Comparison of ENCODE assay signal across 11 cellular contexts in the genomic region with DNA sequence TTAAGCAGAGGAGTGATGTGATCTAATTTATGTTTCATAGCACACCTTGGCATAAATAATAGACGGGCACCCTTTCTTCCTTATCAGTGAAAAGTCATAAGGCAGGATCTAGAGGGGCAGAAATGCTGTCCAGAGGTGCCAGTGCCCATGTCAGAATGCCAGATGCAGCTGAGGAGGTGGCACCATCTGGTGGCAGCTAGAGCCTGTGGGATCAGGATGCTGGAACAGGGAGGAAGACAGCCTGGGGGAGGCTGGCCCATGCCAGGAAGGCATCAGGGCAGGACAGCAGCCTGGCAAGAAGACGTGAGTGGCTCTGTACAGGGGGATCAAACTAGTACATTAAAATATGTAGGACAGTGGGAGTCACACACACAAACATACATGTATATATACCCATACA. TPM values are rescaled to one million over a fixed set of nuclear protein-coding genes. Genes with fewer than 3 reads are reported as not detected.
DNase-seq lines count a peak whose midpoint lies in the region; ATAC-seq, FAIRE-seq and TF ChIP-seq lines count a peak whose summit lies in the region.
"Had no signal": no experiment of that assay in that cellular context is flagged by ENCODE, and none has a peak within 500 bp of the region (broad histone marks: within the 10 kb centered on the region; RNA-seq: fewer than 3 reads in every experiment).

No MANE protein-coding gene starts in this region.

- no peak for ATAC-seq in HG03159 (IDR thresholded peaks at IDR 0.05; ENCODE audit: unreplicated experiment)
- ATAC-seq in HG03439 (IDR thresholded peaks at IDR 0.05; ENCODE audit: unreplicated experiment), result no peak
- ATAC-seq: K562 had no signal

- no peaks in the 10 kb centered on the region for H3K4me1 ChIP-seq in vagina

- H3K27ac ChIP-seq in vagina, result no peak overlapping the region

- TF ChIP-seq POLR2A in H54 (IDR thresholded peaks at IDR 0.05; ENCODE audit: low read depth, low read length) (no peak), vagina (IDR thresholded peaks at IDR 0.05) (no peak)

- H3K27me3 ChIP-seq in vagina, result no peaks in the 10 kb centered on the region

- H3K36me3 ChIP-seq in vagina, result no peaks in the 10 kb centered on the region

- intact Hi-C loops in vagina (cut with DNase I), result loop anchor here (5.0 kb wide), 1 partner anchor 58 kb away; no protein-coding TSS in a partner anchor

- H3K4me3 ChIP-seq in vagina, result no peak overlapping the region
- H3K4me3 ChIP-seq: K562 had no signal

- FAIRE-seq in H54 (lab: Jason Lieb, UNC), result no peak
- FAIRE-seq: colon, K562 had no signal

- no peak for TF ChIP-seq CTCF in vagina (IDR thresholded peaks at IDR 0.05)

- peak; percentile 1 for DNase-seq in COLO668 (lab: John Stamatoyannopoulos, UW; ENCODE audit: unreplicated experiment)
- DNase-seq in H54 (ENCODE audit: insufficient read length, low spot score), result peak; percentile 19
- DNase-seq in SK-MEL-5 (ENCODE audit: low read depth, low spot score), result peak; percentile 51
- peak; percentile 51 for DNase-seq in kidney tubule cell (ENCODE audit: low spot score)
- no peak for DNase-seq in vagina (ENCODE audit: extremely low spot score in 2 of 2)
- no peak for DNase-seq in NCI-H2107 (lab: John Stamatoyannopoulos, UW)
- DNase-seq: activated B cell treated with CpG ODN at 0.5 μM for 24 hours had no signal

- in situ Hi-C loops in SK-MEL-5 (cut with HindIII; ENCODE audit: low pct_unique_long_range_greater_than_20kb, low sequenced_read_pairs), result no loop called here

- no peaks in the 10 kb centered on the region for H3K9me3 ChIP-seq in vagina

RNA-seq across cellular contexts. Expression of a gene that starts 16.5 kb away (rescaled TPM):
- 0.05 TPM in 1 of 2 replicates, not detected in the other for total RNA-seq in SK-MEL-5 (2014; rRNA removed; shearing (Covaris generic))
- polyA plus RNA-seq in SK-MEL-5 (2015; cell fraction: cytosol; rRNA removed), result 0.01 and 0.10 TPM in 2 replicates
- 0.09 and 0.33 TPM in 2 replicates for polyA plus RNA-seq in SK-MEL-5 (2015; cell fraction: nucleus; rRNA removed)
- not detected for total RNA-seq in vagina

Comparison
In these comparisons a context has a peak if more than half of its experiments do, and no peak if none do; other contexts are left out.
1. DNase-seq: peak in COLO668 (single experiment), H54 (single experiment), SK-MEL-5 (single experiment) and kidney tubule cell (single experiment); none in vagina (0 of 2) and NCI-H2107 (single experiment).